In the genomic region with DNA sequence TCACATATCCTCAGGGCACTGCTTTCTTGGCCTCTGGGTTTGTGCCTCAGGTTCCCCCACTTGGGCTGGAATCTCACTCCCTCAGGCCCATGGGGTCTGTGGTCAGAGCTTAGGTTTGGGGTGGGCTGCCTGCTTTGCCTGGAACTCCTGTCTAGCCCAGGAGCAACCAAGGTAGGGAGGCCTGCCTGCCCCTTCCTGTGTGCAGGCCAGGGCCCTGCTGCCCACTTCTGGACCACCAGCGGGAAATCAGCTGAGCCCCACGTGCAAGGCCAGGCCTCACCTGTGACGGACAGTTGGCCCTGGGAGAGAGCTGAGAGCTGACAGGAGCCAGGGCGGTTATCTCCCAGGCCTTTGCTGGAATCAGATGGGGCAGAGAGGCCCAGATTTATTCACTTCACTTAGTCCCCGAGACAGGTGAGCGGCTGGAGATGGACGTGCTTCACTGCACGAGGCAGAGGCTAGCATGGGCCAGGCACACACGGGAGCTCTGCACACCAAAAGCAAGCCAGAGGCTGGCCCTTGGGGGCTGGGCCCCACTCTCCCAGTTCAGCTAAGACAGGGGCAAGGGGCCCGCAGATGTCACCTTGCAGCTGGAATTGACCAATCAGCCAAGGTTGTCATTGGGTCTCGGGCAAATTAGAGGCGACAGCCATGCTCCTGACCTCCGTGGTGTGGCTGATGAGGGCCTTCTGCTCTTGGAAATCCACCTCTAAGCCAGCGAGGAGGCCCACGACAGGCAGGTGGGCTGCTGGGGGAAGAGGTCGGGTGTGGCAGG, we compare ENCODE assay signal across 30 cellular contexts. TPM values are rescaled to one million over a fixed set of nuclear protein-coding genes. Genes with fewer than 3 reads are reported as not detected.
DNase-seq lines count a peak whose midpoint lies in the region; ATAC-seq and TF ChIP-seq lines count a peak whose summit lies in the region.
"Had no signal": no experiment of that assay in that cellular context is flagged by ENCODE, and none has a peak within 500 bp of the region (broad histone marks: within the 10 kb centered on the region; RNA-seq: fewer than 3 reads in every experiment).

No MANE protein-coding gene starts in this region.

- H3K27me3 ChIP-seq in tibial artery, result peaks cover 0 to 14% of the 10 kb centered on the region in 2 donors
- H3K27me3 ChIP-seq: SJSA1 had no signal

- ATAC-seq in activated naive CD8-positive, alpha-beta T cell treated with anti-CD3 and anti-CD28 coated beads, Interleukin-2, amount 10 ng/mL, durations not matched to agents 7 days and 5 days (ENCODE audit: low read depth), result no peak
- no peak for ATAC-seq in HG03342 (IDR thresholded peaks at IDR 0.05; ENCODE audit: unreplicated experiment)
- ATAC-seq: activated CD4-positive, CD25-positive, alpha-beta regulatory T cell treated with anti-CD3 and anti-CD28 coated beads, Interleukin-2, amount 50 U/mL, for 24 hours; lower lobe of right lung; natural killer cell treated with Interleukin-12 subunit alpha and Interleukin-12 subunit beta and Interleukin-15 and Interleukin-18, amount 100 ng/mL, for 72 hours; Panc1; T-cell had no signal

- H3K4me1 ChIP-seq in tibial artery, result no peaks in the 10 kb centered on the region
- H3K4me1 ChIP-seq: A549, parathyroid adenoma, SJSA1 had no signal

- no peak overlapping the region for H3K27ac ChIP-seq in tibial artery
- H3K27ac ChIP-seq: A549, dorsolateral prefrontal cortex, lower lobe of right lung, SJSA1 had no signal

- H3K4me3 Mint-ChIP-seq in activated naive CD8-positive, alpha-beta T cell treated with anti-CD3 and anti-CD28 coated beads, Interleukin-2, amount 10 ng/mL, durations not matched to agents 7 days and 5 days, result no peak overlapping the region
- no peak overlapping the region for H3K4me3 Mint-ChIP-seq in activated naive CD8-positive, alpha-beta T cell treated with anti-CD3 and anti-CD28 coated beads for 36 hours
- H3K4me3 Mint-ChIP-seq in chondrocyte (ENCODE audit: unreplicated experiment) (no peak overlapping the region), nephron progenitor cell (no peak overlapping the region)
- no peak overlapping the region for H3K4me3 Mint-ChIP-seq in T-helper 2 cell treated with Interferon-gamma antibody and Interleukin-4, amounts not matched to agents 5 μg/mL and 100 μg/mL, for 36 hours
- H3K4me3 Mint-ChIP-seq: activated CD4-positive, alpha-beta memory T cell treated with anti-CD3 and anti-CD28 coated beads for 36 hours; activated naive CD8-positive, alpha-beta T cell; natural killer cell treated with Interleukin-12 subunit alpha and Interleukin-12 subunit beta and Interleukin-15 and Interleukin-18, amount 100 ng/mL, for 72 hours; stimulated activated naive CD8-positive, alpha-beta T cell treated with anti-CD3 and anti-CD28 coated beads, Interleukin-15, Interleukin-2, amounts not matched to agents 100 ng/mL and 50 ng/mL, for 24 hours; T-cell had no signal

- H3K4me3 ChIP-seq in tibial artery, result no peak overlapping the region
- H3K4me3 ChIP-seq: A549, dorsolateral prefrontal cortex, lower lobe of right lung, SJSA1 had no signal

- H3K36me3 Mint-ChIP-seq in activated naive CD8-positive, alpha-beta T cell treated with anti-CD3 and anti-CD28 coated beads, Interleukin-2, amount 10 ng/mL, durations not matched to agents 7 days and 5 days, result no peaks in the 10 kb centered on the region
- H3K36me3 Mint-ChIP-seq in activated naive CD8-positive, alpha-beta T cell treated with anti-CD3 and anti-CD28 coated beads for 36 hours, result no peaks in the 10 kb centered on the region
- no peaks in the 10 kb centered on the region for H3K36me3 Mint-ChIP-seq in chondrocyte (ENCODE audit: low read depth)
- H3K36me3 Mint-ChIP-seq in nephron progenitor cell (ENCODE audit: low read depth), result no peaks in the 10 kb centered on the region
- H3K36me3 Mint-ChIP-seq in T-helper 2 cell treated with Interferon-gamma antibody and Interleukin-4, amounts not matched to agents 5 μg/mL and 100 μg/mL, for 36 hours (ENCODE audit: low read depth), result no peaks in the 10 kb centered on the region
- H3K36me3 Mint-ChIP-seq: activated CD4-positive, alpha-beta memory T cell treated with anti-CD3 and anti-CD28 coated beads for 36 hours; activated naive CD8-positive, alpha-beta T cell; natural killer cell treated with Interleukin-12 subunit alpha and Interleukin-12 subunit beta and Interleukin-15 and Interleukin-18, amount 100 ng/mL, for 72 hours; T-cell had no signal

- peaks cover 2% of the 10 kb centered on the region for H3K27me3 Mint-ChIP-seq in activated naive CD8-positive, alpha-beta T cell treated with anti-CD3 and anti-CD28 coated beads, Interleukin-2, amount 10 ng/mL, durations not matched to agents 7 days and 5 days
- peaks cover 4% of the 10 kb centered on the region for H3K27me3 Mint-ChIP-seq in activated naive CD8-positive, alpha-beta T cell treated with anti-CD3 and anti-CD28 coated beads for 36 hours
- H3K27me3 Mint-ChIP-seq in chondrocyte (ENCODE audit: low read depth) (no peaks in the 10 kb centered on the region), nephron progenitor cell (ENCODE audit: low read depth, poor library complexity) (peaks cover 4% of the 10 kb centered on the region)
- peaks cover 9% of the 10 kb centered on the region for H3K27me3 Mint-ChIP-seq in T-helper 2 cell treated with Interferon-gamma antibody and Interleukin-4, amounts not matched to agents 5 μg/mL and 100 μg/mL, for 36 hours (ENCODE audit: low read depth)
- H3K27me3 Mint-ChIP-seq: activated CD4-positive, alpha-beta memory T cell treated with anti-CD3 and anti-CD28 coated beads for 36 hours; activated naive CD8-positive, alpha-beta T cell; natural killer cell treated with Interleukin-12 subunit alpha and Interleukin-12 subunit beta and Interleukin-15 and Interleukin-18, amount 100 ng/mL, for 72 hours; stimulated activated naive CD8-positive, alpha-beta T cell treated with anti-CD3 and anti-CD28 coated beads, Interleukin-15, Interleukin-2, amounts not matched to agents 100 ng/mL and 50 ng/mL, for 24 hours had no signal

- no peaks in the 10 kb centered on the region for H3K9me3 ChIP-seq in tibial artery
- H3K9me3 ChIP-seq: A549, lower lobe of right lung, SJSA1 had no signal

- intact Hi-C loops in tibial artery (cut with DNase I; ENCODE audit: low total_unique reads), result no loop called here

- no peaks in the 10 kb centered on the region for H3K4me1 Mint-ChIP-seq in activated naive CD8-positive, alpha-beta T cell treated with anti-CD3 and anti-CD28 coated beads, Interleukin-2, amount 10 ng/mL, durations not matched to agents 7 days and 5 days
- no peaks in the 10 kb centered on the region for H3K4me1 Mint-ChIP-seq in activated naive CD8-positive, alpha-beta T cell treated with anti-CD3 and anti-CD28 coated beads for 36 hours
- peaks cover 5% of the 10 kb centered on the region for H3K4me1 Mint-ChIP-seq in chondrocyte (ENCODE audit: low read depth)
- H3K4me1 Mint-ChIP-seq in nephron progenitor cell, result peaks cover 65% of the 10 kb centered on the region
- H3K4me1 Mint-ChIP-seq in T-helper 2 cell treated with Interferon-gamma antibody and Interleukin-4, amounts not matched to agents 5 μg/mL and 100 μg/mL, for 36 hours (ENCODE audit: low read depth), result no peaks in the 10 kb centered on the region
- H3K4me1 Mint-ChIP-seq: T-cell had no signal

- TF ChIP-seq CTCF in chondrocyte (IDR thresholded peaks at IDR 0.05) (no peak), nephron progenitor cell (IDR thresholded peaks at IDR 0.05) (no peak), tibial artery (IDR thresholded peaks at IDR 0.05) (no peak)

- H3K36me3 ChIP-seq in tibial artery, result no peaks in the 10 kb centered on the region
- H3K36me3 ChIP-seq: lower lobe of right lung, SJSA1 had no signal

- DNase-seq in activated naive CD8-positive, alpha-beta T cell treated with anti-CD3 and anti-CD28 coated beads, Interleukin-2, amount 10 ng/mL, durations not matched to agents 7 days and 5 days, result peak; percentile 9
- no peak for DNase-seq in activated naive CD8-positive, alpha-beta T cell treated with anti-CD3 and anti-CD28 coated beads for 36 hours
- peak; percentile 77 for DNase-seq in chondrocyte (ENCODE audit: low spot score)
- no peak for DNase-seq in nephron progenitor cell
- DNase-seq in tibial artery, result peak; percentile 15 to 41
- DNase-seq in central memory CD4-positive, alpha-beta T cell, result no peak
- no peak for DNase-seq in T-helper 2 cell treated with Interferon-gamma antibody and Interleukin-4, amounts not matched to agents 5 μg/mL and 100 μg/mL, for 36 hours (ENCODE audit: low spot score)
- DNase-seq: activated CD4-positive, alpha-beta memory T cell treated with anti-CD3 and anti-CD28 coated beads for 36 hours; activated effector memory CD4-positive, alpha-beta T cell treated with Interleukin-2 at 50 U/mL for 16 hours; activated T-cell treated with anti-CD3 and anti-CD28 coated beads for 4 hours; AML-193; IMR-90; islet precursor cell; lower lobe of right lung; NCI-H1694 treated with DMSO at 0.1 percent for 48 hours; NCI-H2171; NCI-H510A treated with DMSO at 0.1 percent for 48 hours; NK-92 treated with Interleukin-12 subunit alpha and Interleukin-12 subunit beta, amount 100 ng/mL, for 24 hours; T-cell had no signal

- H3K27ac Mint-ChIP-seq in activated naive CD8-positive, alpha-beta T cell treated with anti-CD3 and anti-CD28 coated beads, Interleukin-2, amount 10 ng/mL, durations not matched to agents 7 days and 5 days, result no peak overlapping the region
- no peak overlapping the region for H3K27ac Mint-ChIP-seq in activated naive CD8-positive, alpha-beta T cell treated with anti-CD3 and anti-CD28 coated beads for 36 hours
- H3K27ac Mint-ChIP-seq in chondrocyte (ENCODE audit: unreplicated experiment), result no peak overlapping the region
- H3K27ac Mint-ChIP-seq in nephron progenitor cell, result peak overlapping the region; percentile 26
- H3K27ac Mint-ChIP-seq in T-helper 2 cell treated with Interferon-gamma antibody and Interleukin-4, amounts not matched to agents 5 μg/mL and 100 μg/mL, for 36 hours, result no peak overlapping the region
- H3K27ac Mint-ChIP-seq: activated CD4-positive, alpha-beta memory T cell treated with anti-CD3 and anti-CD28 coated beads for 36 hours; activated naive CD8-positive, alpha-beta T cell; stimulated activated naive CD8-positive, alpha-beta T cell treated with anti-CD3 and anti-CD28 coated beads, Interleukin-15, Interleukin-2, amounts not matched to agents 100 ng/mL and 50 ng/mL, for 24 hours; T-cell had no signal

- POLR2A ChIA-PET in activated naive CD8-positive, alpha-beta T cell treated with anti-CD3 and anti-CD28 coated beads, Interleukin-2, amount 10 ng/mL, durations not matched to agents 7 days and 5 days (lab: Charles Lee), result no interaction called here

- no peaks in the 10 kb centered on the region for H3K9me3 Mint-ChIP-seq in activated naive CD8-positive, alpha-beta T cell treated with anti-CD3 and anti-CD28 coated beads, Interleukin-2, amount 10 ng/mL, durations not matched to agents 7 days and 5 days
- no peaks in the 10 kb centered on the region for H3K9me3 Mint-ChIP-seq in activated naive CD8-positive, alpha-beta T cell treated with anti-CD3 and anti-CD28 coated beads for 36 hours
- H3K9me3 Mint-ChIP-seq in chondrocyte (ENCODE audit: low read depth), result no peaks in the 10 kb centered on the region
- no peaks in the 10 kb centered on the region for H3K9me3 Mint-ChIP-seq in nephron progenitor cell
- H3K9me3 Mint-ChIP-seq in T-helper 2 cell treated with Interferon-gamma antibody and Interleukin-4, amounts not matched to agents 5 μg/mL and 100 μg/mL, for 36 hours, result no peaks in the 10 kb centered on the region
- H3K9me3 Mint-ChIP-seq: activated CD4-positive, alpha-beta memory T cell treated with anti-CD3 and anti-CD28 coated beads for 36 hours; natural killer cell treated with Interleukin-12 subunit alpha and Interleukin-12 subunit beta and Interleukin-15 and Interleukin-18, amount 100 ng/mL, for 72 hours; stimulated activated naive CD8-positive, alpha-beta T cell treated with anti-CD3 and anti-CD28 coated beads, Interleukin-15, Interleukin-2, amounts not matched to agents 100 ng/mL and 50 ng/mL, for 24 hours; T-cell had no signal

RNA-seq across cellular contexts. Expression of a gene that starts 49.9 kb away (rescaled TPM):
- total RNA-seq in activated naive CD8-positive, alpha-beta T cell treated with anti-CD3 and anti-CD28 coated beads, Interleukin-2, amount 10 ng/mL, durations not matched to agents 7 days and 5 days, result not detected
- total RNA-seq in activated naive CD8-positive, alpha-beta T cell treated with anti-CD3 and anti-CD28 coated beads for 36 hours, result under 1 TPM; 0.06 to 0.08 TPM
- total RNA-seq in chondrocyte, result 0.31 to 0.64 TPM (median 0.32 TPM) in 3 replicates
- total RNA-seq: G401, IMR-90, SJSA1 had no signal

Comparison
In these comparisons a context has a peak if more than half of its experiments do, and no peak if none do; other contexts are left out.
1. DNase-seq: peak in activated naive CD8-positive, alpha-beta T cell treated with anti-CD3 and anti-CD28 coated beads, Interleukin-2, amount 10 ng/mL, durations not matched to agents 7 days and 5 days (single experiment), chondrocyte (single experiment) and tibial artery (2 of 2); none in activated naive CD8-positive, alpha-beta T cell treated with anti-CD3 and anti-CD28 coated beads for 36 hours (single experiment), nephron progenitor cell (single experiment), central memory CD4-positive, alpha-beta T cell (single experiment) and T-helper 2 cell treated with Interferon-gamma antibody and Interleukin-4, amounts not matched to agents 5 μg/mL and 100 μg/mL, for 36 hours (single experiment).